In genomic region chr4:16775411-16776154, GRCh38 we compare ENCODE assay signal across 23 cellular contexts.
"Had no signal": no experiment of that assay in that cellular context is flagged by ENCODE, and none has a peak within 500 bp of the region (broad histone marks: within the 10 kb centered on the region; RNA-seq: fewer than 3 reads in every experiment).

No MANE protein-coding gene starts in this region.

- H3K27ac ChIP-seq: brain microvascular endothelial cell, esophagus squamous epithelium, gastrocnemius medialis, sigmoid colon had no signal

- H3K4me3 Mint-ChIP-seq: activated B cell treated with CpG ODN at 0.5 μM for 24 hours; activated CD4-positive, alpha-beta T cell treated with anti-CD3 and anti-CD28 coated beads for 36 hours; activated T-cell treated with anti-CD3 and anti-CD28 coated beads, Interleukin-2, amount 50 U/mL, for 24 hours; activated T-helper 17 cell treated with anti-CD3 and anti-CD28 coated beads, Interleukin-2, amount 50 U/mL, for 72 hours; nephron progenitor cell; stimulated activated naive B cell treated with anti-CD40 and anti-IgM and Interleukin-4, amounts not matched to agents 10 μg/mL and 1 μg/mL and 100 μg/mL, for 72 hours; T-cell had no signal

- H3K9me3 Mint-ChIP-seq: activated B cell treated with CpG ODN at 0.5 μM for 24 hours; activated naive CD4-positive, alpha-beta T cell treated with anti-CD3 and anti-CD28 coated beads, Interleukin-2, amount 50 U/mL, for 72 hours; activated T-cell treated with anti-CD3 and anti-CD28 coated beads, Interleukin-2, amount 50 U/mL, for 24 hours; activated T-helper 17 cell treated with anti-CD3 and anti-CD28 coated beads, Interleukin-2, amount 50 U/mL, for 72 hours; nephron progenitor cell; stimulated activated naive B cell treated with anti-CD40 and anti-IgM and Interleukin-4, amounts not matched to agents 10 μg/mL and 1 μg/mL and 100 μg/mL, for 72 hours; T-cell had no signal

- H3K36me3 ChIP-seq: brain microvascular endothelial cell, esophagus squamous epithelium, gastrocnemius medialis, sigmoid colon had no signal

- H3K27ac Mint-ChIP-seq: activated B cell treated with CpG ODN at 0.5 μM for 24 hours; activated CD4-positive, alpha-beta T cell treated with anti-CD3 and anti-CD28 coated beads for 36 hours; activated naive CD4-positive, alpha-beta T cell treated with anti-CD3 and anti-CD28 coated beads, Interleukin-2, amount 50 U/mL, for 72 hours; activated T-cell treated with anti-CD3 and anti-CD28 coated beads, Interleukin-2, amount 50 U/mL, for 24 hours; activated T-helper 17 cell treated with anti-CD3 and anti-CD28 coated beads, Interleukin-2, amount 50 U/mL, for 72 hours; nephron progenitor cell; stimulated activated naive B cell treated with anti-CD40 and anti-IgM and Interleukin-4, amounts not matched to agents 10 μg/mL and 1 μg/mL and 100 μg/mL, for 72 hours; T-cell had no signal

- H3K4me1 Mint-ChIP-seq: activated B cell treated with CpG ODN at 0.5 μM for 24 hours; activated CD4-positive, alpha-beta T cell treated with anti-CD3 and anti-CD28 coated beads for 36 hours; activated T-helper 17 cell treated with anti-CD3 and anti-CD28 coated beads, Interleukin-2, amount 50 U/mL, for 72 hours; stimulated activated naive B cell treated with anti-CD40 and anti-IgM and Interleukin-4, amounts not matched to agents 10 μg/mL and 1 μg/mL and 100 μg/mL, for 72 hours; T-cell had no signal

- DNase-seq: activated B cell treated with CpG ODN at 0.5 μM for 24 hours; activated CD4-positive, alpha-beta T cell treated with anti-CD3 and anti-CD28 coated beads for 36 hours; activated CD4-positive, alpha-beta T cell treated with anti-CD3 and anti-CD28 coated beads, Interleukin-2, amount 50 U/mL, for 4 hours; activated CD8-positive, alpha-beta memory T cell treated with anti-CD3 and anti-CD28 coated beads for 24 hours; activated CD8-positive, alpha-beta memory T cell treated with anti-CD3 and anti-CD28 coated beads, Interleukin-2, amount 50 U/mL, for 4 hours; activated T-cell treated with anti-CD3 and anti-CD28 coated beads, Interleukin-2, amount 50 U/mL, for 24 hours; aorta; brain microvascular endothelial cell; central memory CD4-positive, alpha-beta T cell; esophagus squamous epithelium; gastrocnemius medialis; mesenchymal stem cell; mucosa of descending colon; nephron progenitor cell; retina; sigmoid colon; stimulated activated CD4-positive, alpha-beta T cell treated with anti-CD3 and anti-CD28 coated beads, Interleukin-15, amount 100 ng/mL, for 24 hours; stimulated activated CD8-positive, alpha-beta memory T cell treated with anti-CD3 and anti-CD28 coated beads, Interleukin-4, amount 100 ng/mL, for 48 hours; stimulated activated naive B cell treated with anti-CD40 and anti-IgM and Interleukin-4, amounts not matched to agents 10 μg/mL and 1 μg/mL and 100 μg/mL, for 72 hours; T-cell had no signal

- H3K27me3 ChIP-seq: brain microvascular endothelial cell, gastrocnemius medialis, sigmoid colon had no signal

- H3K4me1 ChIP-seq: gastrocnemius medialis had no signal

- H3K4me3 ChIP-seq: esophagus squamous epithelium, gastrocnemius medialis, mucosa of descending colon, sigmoid colon, smooth muscle cell had no signal

- H3K27me3 Mint-ChIP-seq: activated B cell treated with CpG ODN at 0.5 μM for 24 hours; activated T-cell treated with anti-CD3 and anti-CD28 coated beads, Interleukin-2, amount 50 U/mL, for 24 hours; stimulated activated naive B cell treated with anti-CD40 and anti-IgM and Interleukin-4, amounts not matched to agents 10 μg/mL and 1 μg/mL and 100 μg/mL, for 72 hours had no signal

- ATAC-seq: activated CD4-positive, alpha-beta T cell treated with anti-CD3 and anti-CD28 coated beads for 36 hours; activated naive CD4-positive, alpha-beta T cell treated with anti-CD3 and anti-CD28 coated beads, Interleukin-2, amount 50 U/mL, for 72 hours; activated T-helper 17 cell treated with anti-CD3 and anti-CD28 coated beads, Interleukin-2, amount 50 U/mL, for 72 hours; gastrocnemius medialis; mucosa of descending colon; stimulated activated naive B cell treated with anti-CD40 and anti-IgM and Interleukin-4, amounts not matched to agents 10 μg/mL and 1 μg/mL and 100 μg/mL, for 72 hours; T-cell had no signal

- H3K4me2 ChIP-seq: smooth muscle cell had no signal

- H3K36me3 Mint-ChIP-seq: activated naive CD4-positive, alpha-beta T cell treated with anti-CD3 and anti-CD28 coated beads, Interleukin-2, amount 50 U/mL, for 72 hours; stimulated activated naive B cell treated with anti-CD40 and anti-IgM and Interleukin-4, amounts not matched to agents 10 μg/mL and 1 μg/mL and 100 μg/mL, for 72 hours; T-cell had no signal

- H3K9me3 ChIP-seq: esophagus squamous epithelium, gastrocnemius medialis, mucosa of descending colon, sigmoid colon had no signal
